8 cellular contexts compared by ENCODE assay signal in the genomic region with DNA sequence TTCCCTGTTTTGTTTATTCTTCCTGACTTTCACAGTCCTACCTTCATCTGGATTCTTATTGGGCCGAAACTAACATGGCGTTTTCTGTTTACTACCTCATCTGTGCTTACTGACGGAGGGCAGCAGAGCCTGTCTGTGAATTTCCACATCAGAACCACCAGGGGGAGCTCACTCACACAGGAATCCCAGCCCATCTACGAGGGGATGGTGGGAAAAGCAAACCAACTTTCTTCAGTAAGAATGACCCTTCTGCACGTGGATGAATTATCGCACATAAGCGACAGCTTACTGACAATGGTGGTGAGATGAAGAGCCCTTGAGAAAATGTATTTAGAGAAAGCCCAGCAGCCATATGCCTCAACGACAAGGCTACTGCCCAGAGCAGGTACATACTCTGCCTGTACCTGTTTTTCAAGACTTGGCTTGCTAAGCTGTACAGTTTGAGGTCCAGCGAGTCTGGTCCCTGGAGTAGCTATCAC. TPM values are rescaled to one million over a fixed set of nuclear protein-coding genes. Genes with fewer than 3 reads are reported as not detected.
DNase-seq lines count a peak whose midpoint lies in the region; ATAC-seq, FAIRE-seq and TF ChIP-seq lines count a peak whose summit lies in the region.

No MANE protein-coding gene starts in this region.

- intact Hi-C loops in Calu3 (cut with micrococcal nuclease; ENCODE audit: unreplicated experiment), result loop anchor here (2.0 kb wide), 1 partner anchor 42 kb away; no protein-coding TSS in a partner anchor
- intact Hi-C loops in left cardiac atrium (cut with DNase I), result loop anchor here in 1 of 2 donors (2.0 to 10.0 kb wide), 2 partner anchors 42 to 350 kb away; no protein-coding TSS in a partner anchor

- DNase-seq in Calu3, result peak; percentile 63
- peak; percentile 80 for DNase-seq in H54 (ENCODE audit: insufficient read length, low spot score)
- DNase-seq in NCI-H146 treated with DMSO at 0.1 percent for 48 hours (lab: John Stamatoyannopoulos, UW; ENCODE audit: unreplicated experiment), result peak; percentile 24
- DNase-seq in T-helper 1 cell, result peak; percentile 19 to 64 (median 36)
- peak; percentile 51 for DNase-seq in amniotic stem cell (lab: John Stamatoyannopoulos, UW)
- DNase-seq in left cardiac atrium, result peak; percentile 46
- DNase-seq in retina, result peak; percentile 81
- no peak for DNase-seq in cortex of kidney (lab: John Stamatoyannopoulos, UW)

- peak; percentile 89 to 90 for ATAC-seq in left cardiac atrium

- CTCF ChIA-PET in Calu3 (lab: Charles Lee), result interaction anchor here (0.7 to 2.0 kb wide), 5 partner anchors 13 to 93 kb away, joined by 3 to 23 read pairs (median 5); no protein-coding TSS in a partner anchor

- TF ChIP-seq CTCF in Calu3 (IDR thresholded peaks at IDR 0.05; ENCODE audit: unreplicated experiment), result peak; percentile 87

- no peak for TF ChIP-seq POLR2A in H54 (IDR thresholded peaks at IDR 0.05; ENCODE audit: low read depth, low read length)

- H3K4me3 Mint-ChIP-seq in Calu3 (ENCODE audit: low read depth, unreplicated experiment), result no peak overlapping the region

- no TSS peak for BruUV-seq in Calu3 (replicated peaks; lab: Mats Ljungman, UMichigan)

- H3K36me3 Mint-ChIP-seq in Calu3 (ENCODE audit: insufficient read depth, unreplicated experiment), result no peaks in the 10 kb centered on the region

- no peaks in the 10 kb centered on the region for H3K27me3 Mint-ChIP-seq in Calu3 (ENCODE audit: unreplicated experiment)

- peak; percentile 95 for FAIRE-seq in H54 (lab: Jason Lieb, UNC)

- H3K9me3 Mint-ChIP-seq in Calu3 (ENCODE audit: low read depth, unreplicated experiment), result no peaks in the 10 kb centered on the region

- H3K27ac Mint-ChIP-seq in Calu3 (ENCODE audit: unreplicated experiment), result no peak overlapping the region

- no peaks in the 10 kb centered on the region for H3K4me1 Mint-ChIP-seq in Calu3 (ENCODE audit: low read depth, unreplicated experiment)

RNA-seq across cellular contexts. Expression of gene LARGE2, which starts 42.5 kb away (rescaled TPM):
- 30.1 and 33.9 TPM in 2 replicates for total RNA-seq in Calu3 (2022)
- total RNA-seq in left cardiac atrium, result under 1 TPM; 0.32 to 0.50 TPM

RNA-seq across cellular contexts. Expression of gene PEX16, which starts 47.3 kb away (rescaled TPM):
- total RNA-seq in Calu3 (2022), result 32.9 and 34.5 TPM in 2 replicates
- 10 to 100 TPM; 13.6 to 18.4 TPM for total RNA-seq in left cardiac atrium

RNA-seq across cellular contexts. Expression of gene FREY1, which starts 57.9 kb away (rescaled TPM):
- total RNA-seq in Calu3 (2022), result 0.99 and 2.1 TPM in 2 replicates
- total RNA-seq in left cardiac atrium, result under 1 TPM; 0.47 to 0.50 TPM

Comparison
In these comparisons a context has a peak if more than half of its experiments do, and no peak if none do; other contexts are left out.
1. RNA of gene LARGE2, which starts 42.5 kb away (total RNA-seq): 30.1 to 33.9 TPM in Calu3; 0.32 to 0.50 TPM in left cardiac atrium; every median in the first group is over 10 times any median in the second.